Comparison of ENCODE assay signal across 21 cellular contexts in the genomic region with DNA sequence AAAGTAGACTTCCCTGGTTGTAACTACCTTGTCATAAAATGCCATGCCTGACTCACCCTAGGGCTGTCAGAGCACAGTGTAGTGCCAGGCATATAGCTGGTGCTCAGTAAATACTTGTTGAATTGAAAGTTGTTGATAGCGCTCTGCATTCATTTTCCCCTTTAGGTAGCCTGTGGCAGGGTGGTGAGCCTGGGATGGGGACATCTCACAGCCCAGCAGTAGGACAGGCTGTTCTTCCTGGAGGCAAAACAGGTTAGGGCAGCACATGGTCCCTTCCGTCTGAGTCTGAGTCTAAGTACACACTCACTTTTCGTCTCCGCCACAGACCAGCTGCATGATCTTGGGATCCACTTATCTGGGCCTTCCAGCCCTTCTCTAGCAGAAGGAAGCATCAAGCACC.
"Had no signal": no experiment of that assay in that cellular context is flagged by ENCODE, and none has a peak within 500 bp of the region (broad histone marks: within the 10 kb centered on the region; RNA-seq: fewer than 3 reads in every experiment).

No MANE protein-coding gene starts in this region.

- DNase-seq: activated B cell treated with CpG ODN at 0.5 μM for 24 hours; activated CD4-positive, alpha-beta T cell treated with anti-CD3 and anti-CD28 coated beads for 48 hours; activated CD8-positive, alpha-beta T cell treated with anti-CD3 and anti-CD28 coated beads for 36 hours; activated naive CD4-positive, alpha-beta T cell treated with anti-CD3 and anti-CD28 coated beads for 36 hours; activated T-cell treated with anti-CD3 and anti-CD28 coated beads, Interleukin-2, amount 50 U/mL, for 24 hours; colonic mucosa; endodermal cell; gastrocnemius medialis; heart left ventricle; immature natural killer cell; natural killer cell; occipital lobe; right cardiac atrium; stomach; T-cell; trophoblast cell had no signal

- H3K36me3 Mint-ChIP-seq: brain, immature natural killer cell, memory B cell, natural killer cell, T-cell had no signal

- H3K27ac Mint-ChIP-seq: activated B cell treated with CpG ODN at 0.5 μM for 24 hours; activated CD8-positive, alpha-beta T cell treated with anti-CD3 and anti-CD28 coated beads for 36 hours; activated naive CD4-positive, alpha-beta T cell treated with anti-CD3 and anti-CD28 coated beads for 36 hours; activated T-cell treated with anti-CD3 and anti-CD28 coated beads, Interleukin-2, amount 50 U/mL, for 24 hours; endodermal cell; immature natural killer cell; memory B cell; natural killer cell; progenitor cell of endocrine pancreas; T-cell had no signal

- H3K4me3 Mint-ChIP-seq: activated B cell treated with CpG ODN at 0.5 μM for 24 hours; activated CD8-positive, alpha-beta T cell treated with anti-CD3 and anti-CD28 coated beads for 36 hours; activated naive CD4-positive, alpha-beta T cell treated with anti-CD3 and anti-CD28 coated beads for 36 hours; activated T-cell treated with anti-CD3 and anti-CD28 coated beads, Interleukin-2, amount 50 U/mL, for 24 hours; central memory CD8-positive, alpha-beta T cell; endodermal cell; immature natural killer cell; memory B cell; natural killer cell; T-cell had no signal

- ATAC-seq: activated CD8-positive, alpha-beta T cell treated with anti-CD3 and anti-CD28 coated beads for 36 hours; gastrocnemius medialis; heart left ventricle; natural killer cell; right cardiac atrium; T-cell had no signal

- H3K4me3 ChIP-seq: colonic mucosa, gastrocnemius medialis, heart left ventricle, SK-N-MC, stomach had no signal

- H3K4me1 Mint-ChIP-seq: activated B cell treated with CpG ODN at 0.5 μM for 24 hours; central memory CD8-positive, alpha-beta T cell; immature natural killer cell; memory B cell; natural killer cell; T-cell had no signal

- H3K9me3 Mint-ChIP-seq: activated B cell treated with CpG ODN at 0.5 μM for 24 hours; activated CD8-positive, alpha-beta T cell treated with anti-CD3 and anti-CD28 coated beads for 36 hours; activated naive CD4-positive, alpha-beta T cell treated with anti-CD3 and anti-CD28 coated beads for 36 hours; activated T-cell treated with anti-CD3 and anti-CD28 coated beads, Interleukin-2, amount 50 U/mL, for 24 hours; central memory CD8-positive, alpha-beta T cell; endodermal cell; memory B cell; T-cell had no signal
